1 cellular context compared by ENCODE assay signal in the genomic region with DNA sequence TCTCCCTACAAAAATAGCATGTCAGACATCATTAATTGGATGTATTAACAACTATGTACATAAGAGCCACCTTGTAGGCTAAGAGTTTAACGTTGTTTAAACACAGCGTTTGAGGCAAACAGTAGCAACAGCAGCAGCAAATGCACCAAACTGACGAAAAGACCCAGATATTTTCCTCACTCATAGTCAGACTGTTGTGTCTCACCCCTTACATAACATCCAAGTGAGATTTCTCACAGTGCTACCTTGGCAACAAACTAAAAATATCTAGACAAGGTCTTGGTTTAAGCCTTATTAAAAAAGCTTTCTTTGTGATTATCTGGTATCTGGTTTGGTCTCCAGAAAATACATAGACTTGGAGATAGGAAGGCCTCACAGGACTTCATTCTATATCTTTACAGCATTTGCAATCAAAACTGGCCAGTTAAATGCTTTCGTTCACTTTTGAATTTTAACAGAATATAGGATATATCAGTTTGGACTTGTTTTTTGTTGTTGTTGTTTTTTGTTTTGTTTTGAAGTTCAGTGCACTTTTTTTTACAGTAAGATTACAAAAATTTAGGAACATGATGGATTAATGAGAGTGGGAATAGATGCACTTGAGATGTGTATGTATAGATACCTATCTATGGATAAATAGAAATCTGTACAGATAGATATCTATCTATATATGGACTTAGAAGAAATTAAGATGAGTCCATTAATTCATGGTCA.
TF ChIP-seq lines count a peak whose summit lies in the region.

No MANE protein-coding gene starts in this region.

TF ChIP-seq in IMR-90, 13 proteins besides CTCF, POLR2A, EP300 and RAD21 (continued from another document):
- TF ChIP-seq MXI1 (IDR thresholded peaks at IDR 0.05; ENCODE audit: borderline replicate concordance, low read depth, low read length) (no peak), CEBPB (IDR thresholded peaks at IDR 0.05; ENCODE audit: low read depth, low read length) (no peak), SMC3 (IDR thresholded peaks at IDR 0.05; ENCODE audit: low read depth, low read length) (no peak)
